ENCODE assay signal across 8 cellular contexts in the genomic region with DNA sequence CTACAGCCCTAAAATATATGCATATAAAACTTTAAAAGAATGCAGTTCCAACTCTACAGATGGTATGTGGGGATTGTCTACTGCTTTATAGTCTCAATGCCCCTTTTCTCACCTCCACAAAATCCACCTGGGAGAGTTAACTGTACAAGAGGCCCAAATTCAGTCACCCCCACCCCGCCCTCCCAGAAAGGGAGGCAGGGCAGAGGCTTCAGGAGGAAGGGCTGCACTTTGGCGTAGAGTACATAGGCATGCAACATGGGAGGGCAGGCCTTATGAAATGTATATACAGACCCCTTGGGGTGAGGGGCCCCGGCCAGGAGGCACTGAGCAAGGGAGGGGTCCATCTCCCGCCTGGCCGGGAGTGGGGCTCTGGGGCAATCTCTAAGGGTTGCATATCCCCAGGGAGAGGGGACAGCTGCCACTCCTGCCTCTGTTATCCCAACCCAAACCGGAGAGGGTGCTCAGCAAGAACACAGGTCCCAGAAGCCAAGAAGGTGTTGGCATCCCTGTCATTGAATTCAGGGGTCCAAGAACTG. TPM values are rescaled to one million over a fixed set of nuclear protein-coding genes. Genes with fewer than 3 reads are reported as not detected.
DNase-seq lines count a peak whose midpoint lies in the region; ATAC-seq lines count a peak whose summit lies in the region.

No MANE protein-coding gene starts in this region.

- peaks cover 5% of the 10 kb centered on the region for H3K4me1 ChIP-seq in iPS-18a (ENCODE audit: control insufficient read depth, low read depth, low read length)

- no peaks in the 10 kb centered on the region for H3K27me3 ChIP-seq in iPS-18a (ENCODE audit: control insufficient read depth, insufficient read depth, low read length)

- H3K9me3 Mint-ChIP-seq in T-helper 2 cell treated with Interferon-gamma antibody and Interleukin-4, amounts not matched to agents 5 μg/mL and 100 μg/mL, for 36 hours, result no peaks in the 10 kb centered on the region
- no peaks in the 10 kb centered on the region for H3K9me3 Mint-ChIP-seq in activated CD4-positive, alpha-beta memory T cell treated with anti-CD3 and anti-CD28 coated beads, Interleukin-2, amount 10 ng/mL, durations not matched to agents 7 days and 5 days
- no peaks in the 10 kb centered on the region for H3K9me3 Mint-ChIP-seq in stimulated activated naive CD8-positive, alpha-beta T cell treated with anti-CD3 and anti-CD28 coated beads, Interleukin-15, amount 100 ng/mL, for 72 hours

- peak overlapping the region; percentile 74 for H3K9ac ChIP-seq in iPS-18a (ENCODE audit: low read length)

- POLR2A ChIA-PET in activated CD4-positive, alpha-beta memory T cell treated with anti-CD3 and anti-CD28 coated beads, Interleukin-2, amount 10 ng/mL, durations not matched to agents 7 days and 5 days (lab: Charles Lee), result interaction anchor here (1.3 to 4.3 kb wide), 8 partner anchors 8 to 47 kb away, joined by 4 to 62 read pairs (median 21); partner anchors contain the start of genes CKS1B, FLAD1, PMVK and SHC1

- no peaks in the 10 kb centered on the region for H3K9me3 ChIP-seq in iPS-18a (ENCODE audit: control insufficient read depth, low read depth, low read length)

- ATAC-seq in stimulated activated naive CD8-positive, alpha-beta T cell treated with anti-CD3 and anti-CD28 coated beads, Interleukin-15, amount 100 ng/mL, for 72 hours, result no peak
- ATAC-seq in HG03135 (IDR thresholded peaks at IDR 0.05; ENCODE audit: unreplicated experiment), result no peak

- CTCF ChIA-PET in activated CD4-positive, alpha-beta memory T cell treated with anti-CD3 and anti-CD28 coated beads, Interleukin-2, amount 10 ng/mL, durations not matched to agents 7 days and 5 days (lab: Charles Lee), result interaction anchor here (1.7 to 4.3 kb wide), 3 partner anchors 10 to 54 kb away, joined by 4 to 24 read pairs (median 16); partner anchors contain the start of genes CKS1B and FLAD1

- H3K27me3 Mint-ChIP-seq in T-helper 2 cell treated with Interferon-gamma antibody and Interleukin-4, amounts not matched to agents 5 μg/mL and 100 μg/mL, for 36 hours (ENCODE audit: low read depth), result no peaks in the 10 kb centered on the region
- no peaks in the 10 kb centered on the region for H3K27me3 Mint-ChIP-seq in activated CD4-positive, alpha-beta memory T cell treated with anti-CD3 and anti-CD28 coated beads, Interleukin-2, amount 10 ng/mL, durations not matched to agents 7 days and 5 days
- no peaks in the 10 kb centered on the region for H3K27me3 Mint-ChIP-seq in stimulated activated naive CD8-positive, alpha-beta T cell treated with anti-CD3 and anti-CD28 coated beads, Interleukin-15, amount 100 ng/mL, for 72 hours

- no peak overlapping the region for H3K27ac Mint-ChIP-seq in T-helper 2 cell treated with Interferon-gamma antibody and Interleukin-4, amounts not matched to agents 5 μg/mL and 100 μg/mL, for 36 hours
- peak overlapping the region; percentile 85 for H3K27ac Mint-ChIP-seq in activated CD4-positive, alpha-beta memory T cell treated with anti-CD3 and anti-CD28 coated beads, Interleukin-2, amount 10 ng/mL, durations not matched to agents 7 days and 5 days
- peak overlapping the region in 1 of 2 donors; percentile 95 for H3K27ac Mint-ChIP-seq in stimulated activated naive CD8-positive, alpha-beta T cell treated with anti-CD3 and anti-CD28 coated beads, Interleukin-15, amount 100 ng/mL, for 72 hours

- peaks cover 52% of the 10 kb centered on the region for H3K36me3 ChIP-seq in iPS-18a (ENCODE audit: control insufficient read depth, low read depth, low read length)

- peaks cover 51% of the 10 kb centered on the region for H3K36me3 Mint-ChIP-seq in T-helper 2 cell treated with Interferon-gamma antibody and Interleukin-4, amounts not matched to agents 5 μg/mL and 100 μg/mL, for 36 hours (ENCODE audit: low read depth)
- peaks cover 69% of the 10 kb centered on the region for H3K36me3 Mint-ChIP-seq in activated CD4-positive, alpha-beta memory T cell treated with anti-CD3 and anti-CD28 coated beads, Interleukin-2, amount 10 ng/mL, durations not matched to agents 7 days and 5 days (ENCODE audit: low read depth)

- H3K4me3 Mint-ChIP-seq in T-helper 2 cell treated with Interferon-gamma antibody and Interleukin-4, amounts not matched to agents 5 μg/mL and 100 μg/mL, for 36 hours, result peak overlapping the region; percentile 84
- peak overlapping the region; percentile 88 for H3K4me3 Mint-ChIP-seq in activated CD4-positive, alpha-beta memory T cell treated with anti-CD3 and anti-CD28 coated beads, Interleukin-2, amount 10 ng/mL, durations not matched to agents 7 days and 5 days
- H3K4me3 Mint-ChIP-seq in stimulated activated naive CD8-positive, alpha-beta T cell treated with anti-CD3 and anti-CD28 coated beads, Interleukin-15, amount 100 ng/mL, for 72 hours, result peak overlapping the region; percentile 88 to 92

- H3K4me1 Mint-ChIP-seq in T-helper 2 cell treated with Interferon-gamma antibody and Interleukin-4, amounts not matched to agents 5 μg/mL and 100 μg/mL, for 36 hours (ENCODE audit: low read depth), result peaks cover 20% of the 10 kb centered on the region
- H3K4me1 Mint-ChIP-seq in activated CD4-positive, alpha-beta memory T cell treated with anti-CD3 and anti-CD28 coated beads, Interleukin-2, amount 10 ng/mL, durations not matched to agents 7 days and 5 days, result peaks cover 54% of the 10 kb centered on the region
- H3K4me1 Mint-ChIP-seq in stimulated activated naive CD8-positive, alpha-beta T cell treated with anti-CD3 and anti-CD28 coated beads, Interleukin-15, amount 100 ng/mL, for 72 hours, result peaks cover 59% of the 10 kb centered on the region

- DNase-seq in T-helper 2 cell treated with Interferon-gamma antibody and Interleukin-4, amounts not matched to agents 5 μg/mL and 100 μg/mL, for 36 hours (ENCODE audit: low spot score), result no peak
- DNase-seq in T-helper 2 cell (no peak), NCI-H524 treated with DMSO at 0.1 percent for 48 hours (lab: John Stamatoyannopoulos, UW) (no peak)
- no peak for DNase-seq in activated CD4-positive, alpha-beta memory T cell treated with anti-CD3 and anti-CD28 coated beads, Interleukin-2, amount 10 ng/mL, durations not matched to agents 7 days and 5 days
- no peak for DNase-seq in stimulated activated naive CD8-positive, alpha-beta T cell treated with anti-CD3 and anti-CD28 coated beads, Interleukin-15, amount 100 ng/mL, for 72 hours
- no peak for DNase-seq in stimulated activated naive CD4-positive, alpha-beta T cell treated with Interleukin-2 at 50 U/mL for 16 hours (lab: John Stamatoyannopoulos, UW)

- H3K4me3 ChIP-seq in iPS-18a (ENCODE audit: low read length), result peak overlapping the region; percentile 88

- no peak overlapping the region for H3K27ac ChIP-seq in iPS-18a (ENCODE audit: low read length)

RNA-seq across cellular contexts. Expression of gene PYGO2, which starts 1.3 kb away (rescaled TPM):
- total RNA-seq in activated CD4-positive, alpha-beta memory T cell treated with anti-CD3 and anti-CD28 coated beads, Interleukin-2, amount 10 ng/mL, durations not matched to agents 7 days and 5 days, result 10 to 100 TPM; 48.7 to 49.7 TPM

RNA-seq across cellular contexts. Expression of gene PBXIP1, which starts 7.0 kb away (rescaled TPM):
- total RNA-seq in activated CD4-positive, alpha-beta memory T cell treated with anti-CD3 and anti-CD28 coated beads, Interleukin-2, amount 10 ng/mL, durations not matched to agents 7 days and 5 days, result 100 to 1,000 TPM; 169 TPM

RNA-seq across cellular contexts. Expression of gene SHC1, which starts 7.7 kb away (rescaled TPM):
- total RNA-seq in activated CD4-positive, alpha-beta memory T cell treated with anti-CD3 and anti-CD28 coated beads, Interleukin-2, amount 10 ng/mL, durations not matched to agents 7 days and 5 days, result 10 to 100 TPM; 80.7 to 80.8 TPM

RNA-seq across cellular contexts. Expression of gene CKS1B, which starts 11.6 kb away (rescaled TPM):
- 100 to 1,000 TPM; 151 to 162 TPM for total RNA-seq in activated CD4-positive, alpha-beta memory T cell treated with anti-CD3 and anti-CD28 coated beads, Interleukin-2, amount 10 ng/mL, durations not matched to agents 7 days and 5 days

RNA-seq across cellular contexts. Expression of gene FLAD1, which starts 20.3 kb away (rescaled TPM):
- 10 to 100 TPM; 34.7 to 35.1 TPM for total RNA-seq in activated CD4-positive, alpha-beta memory T cell treated with anti-CD3 and anti-CD28 coated beads, Interleukin-2, amount 10 ng/mL, durations not matched to agents 7 days and 5 days
